ENCODE assay signal across 27 cellular contexts in the genomic region with DNA sequence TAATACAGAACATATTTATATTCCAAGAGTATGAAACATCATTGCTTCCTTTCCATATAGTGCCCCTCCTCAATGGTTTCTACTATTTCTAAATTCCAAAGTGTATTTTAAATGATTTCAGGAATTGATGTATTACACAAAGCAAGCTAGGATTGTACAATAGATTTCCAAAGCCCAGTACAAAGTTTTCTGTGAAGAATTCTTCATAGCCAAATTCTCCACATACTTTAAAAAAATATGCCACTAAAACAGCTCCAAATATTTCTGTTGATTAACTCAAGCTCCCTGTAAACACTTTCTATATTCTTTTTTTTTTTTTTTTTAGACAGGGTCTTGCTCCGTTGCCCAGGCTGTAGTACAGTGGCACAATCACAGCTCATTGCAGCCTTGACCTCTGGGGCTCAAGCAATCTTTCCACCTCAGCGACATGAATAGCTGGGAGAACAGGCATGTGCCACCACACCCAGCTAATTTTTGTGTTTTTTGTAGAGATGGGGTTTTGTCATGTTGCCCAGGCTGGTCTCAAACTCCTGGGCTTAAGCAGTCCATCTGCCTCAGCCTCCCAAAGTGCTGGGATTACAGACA. TPM values are rescaled to one million over a fixed set of nuclear protein-coding genes. Genes with fewer than 3 reads are reported as not detected.
DNase-seq lines count a peak whose midpoint lies in the region; ATAC-seq and TF ChIP-seq lines count a peak whose summit lies in the region.
"Had no signal": no experiment of that assay in that cellular context is flagged by ENCODE, and none has a peak within 500 bp of the region (broad histone marks: within the 10 kb centered on the region; RNA-seq: fewer than 3 reads in every experiment).

No MANE protein-coding gene starts in this region.

- intact Hi-C loops in left lung (cut with DNase I): no loop called here

- TF ChIP-seq CTCF in AG10803 (conservative IDR thresholded peaks at IDR 0.05; ENCODE audit: low read length) (no peak), left lung (IDR thresholded peaks at IDR 0.05) (no peak)

- peak overlapping the region in 1 of 8 donors; percentile 49 for H3K27ac Mint-ChIP-seq in CD8-positive, alpha-beta memory T cell
- H3K27ac Mint-ChIP-seq in T-helper 17 cell: peak overlapping the region; percentile 81

- no peaks in the 10 kb centered on the region for H3K9me3 Mint-ChIP-seq in CD8-positive, alpha-beta memory T cell
- H3K9me3 Mint-ChIP-seq: nephron had no signal

- DNase-seq in AG10803 (ENCODE audit: low read depth) (peak; percentile 55), T-helper 17 cell (no peak), left lung (no peak), COLO668 (lab: John Stamatoyannopoulos, UW; ENCODE audit: unreplicated experiment) (no peak)
- no peak for DNase-seq in CD8-positive, alpha-beta memory T cell
- no peak for DNase-seq in stimulated activated CD4-positive, alpha-beta T cell treated with anti-CD3 and anti-CD28 coated beads, Interleukin-4, amount 100 ng/mL, for 4 hours
- DNase-seq: activated CD4-positive, alpha-beta T cell treated with anti-CD3 and anti-CD28 coated beads, Interleukin-2, amount 50 U/mL, for 1 hour; activated CD8-positive, alpha-beta memory T cell treated with anti-CD3 and anti-CD28 coated beads, Interleukin-2, amount 50 U/mL, for 48 hours; amniotic stem cell; colonic mucosa; DMS153; glutamatergic neuron; KG1; mesenchymal stem cell; NCI-H1930; NCI-H345; T-helper 2 cell; upper lobe of left lung; WERI-Rb-1 had no signal

- H3K4me3 Mint-ChIP-seq in CD8-positive, alpha-beta memory T cell: peak overlapping the region in 6 of 7 donors; percentile 32 to 73 (median 50)
- H3K4me3 Mint-ChIP-seq in T-helper 17 cell: no peak overlapping the region
- H3K4me3 Mint-ChIP-seq: nephron had no signal

- ATAC-seq in T-helper 17 cell: no peak
- ATAC-seq in left lung: no peak
- ATAC-seq in HG03439 (IDR thresholded peaks at IDR 0.05; ENCODE audit: unreplicated experiment): no peak
- no peak for ATAC-seq in GM21717 (IDR thresholded peaks at IDR 0.05; ENCODE audit: unreplicated experiment)
- ATAC-seq: sciatic nerve had no signal

- no peaks in the 10 kb centered on the region for H3K9me3 ChIP-seq in CD8-positive, alpha-beta memory T cell (ENCODE audit: low read length)
- H3K9me3 ChIP-seq in T-helper 17 cell (ENCODE audit: control insufficient read depth, low read length, poor library complexity, severe bottlenecking) (no peaks in the 10 kb centered on the region), left lung (no peaks in the 10 kb centered on the region)
- H3K9me3 ChIP-seq: breast epithelium, colonic mucosa, upper lobe of left lung had no signal

- no peaks in the 10 kb centered on the region for H3K27me3 Mint-ChIP-seq in CD8-positive, alpha-beta memory T cell
- H3K27me3 Mint-ChIP-seq in T-helper 17 cell: no peaks in the 10 kb centered on the region

- H3K36me3 Mint-ChIP-seq in CD8-positive, alpha-beta memory T cell: peaks cover 0 to 56% (median 5%) of the 10 kb centered on the region in 3 donors
- H3K36me3 Mint-ChIP-seq in T-helper 17 cell (ENCODE audit: low read depth): peaks cover 2% of the 10 kb centered on the region

- H3K4me1 Mint-ChIP-seq in CD8-positive, alpha-beta memory T cell: peaks cover 96 to 100% (median 99%) of the 10 kb centered on the region in 3 donors
- peaks cover 59% of the 10 kb centered on the region for H3K4me1 Mint-ChIP-seq in T-helper 17 cell

- H3K27ac ChIP-seq in CD8-positive, alpha-beta memory T cell (ENCODE audit: low read depth, low read length): no peak overlapping the region
- H3K27ac ChIP-seq in left lung: peak overlapping the region; percentile 31 to 35
- H3K27ac ChIP-seq: breast epithelium, C4-2B, colonic mucosa, parathyroid adenoma, WERI-Rb-1 had no signal

- H3K4me3 ChIP-seq in AG10803 (ENCODE audit: low read length) (no peak overlapping the region), left lung (no peak overlapping the region)
- H3K4me3 ChIP-seq in CD8-positive, alpha-beta memory T cell (ENCODE audit: low read length): no peak overlapping the region
- H3K4me3 ChIP-seq: breast epithelium, colonic mucosa, GM12878, upper lobe of left lung had no signal

- peaks cover 100% of the 10 kb centered on the region for H3K4me1 ChIP-seq in CD8-positive, alpha-beta memory T cell (ENCODE audit: insufficient read depth, low read length)
- peaks cover 24 to 100% of the 10 kb centered on the region in 2 donors for H3K4me1 ChIP-seq in left lung
- H3K4me1 ChIP-seq: parathyroid adenoma had no signal

- POLR2A ChIA-PET in CD8-positive, alpha-beta memory T cell (lab: Charles Lee): no interaction called here

- no peaks in the 10 kb centered on the region for H3K36me3 ChIP-seq in CD8-positive, alpha-beta memory T cell (ENCODE audit: insufficient read depth, low read length)
- no peaks in the 10 kb centered on the region for H3K36me3 ChIP-seq in left lung
- H3K36me3 ChIP-seq: breast epithelium, colonic mucosa, upper lobe of left lung, WERI-Rb-1 had no signal

- CTCF ChIA-PET in CD8-positive, alpha-beta memory T cell (lab: Charles Lee): interaction anchor here (0.6 to 1.7 kb wide), 3 partner anchors 16 to 225 kb away, joined by 3 to 4 read pairs (median 3); no protein-coding TSS in a partner anchor

- H3K27me3 ChIP-seq in CD8-positive, alpha-beta memory T cell (ENCODE audit: insufficient read depth, low read length, poor library complexity, severe bottlenecking): no peaks in the 10 kb centered on the region
- no peaks in the 10 kb centered on the region for H3K27me3 ChIP-seq in left lung
- H3K27me3 ChIP-seq: breast epithelium, colonic mucosa, upper lobe of left lung had no signal

RNA-seq across cellular contexts. Expression of a gene that starts 50.6 kb away (rescaled TPM):
- total RNA-seq in CD8-positive, alpha-beta memory T cell: 10 to 100 TPM; 76.8 to 77.6 TPM
- 139 TPM for polyA plus RNA-seq in CD8-positive, alpha-beta memory T cell
- total RNA-seq in T-helper 17 cell: 100 to 1,000 TPM; 197 to 232 TPM
- 10 to 100 TPM; 58.5 to 84.6 TPM for total RNA-seq in left lung
